ENCODE assay signal across 8 cellular contexts in genomic region chr6:27374824-27375612, GRCh38. TPM values are rescaled to one million over a fixed set of nuclear protein-coding genes. Genes with fewer than 3 reads are reported as not detected.
DNase-seq lines count a peak whose midpoint lies in the region; ATAC-seq and TF ChIP-seq lines count a peak whose summit lies in the region.

No MANE protein-coding gene starts in this region.

- H3K4me1 Mint-ChIP-seq in WTC11: peaks cover 60% of the 10 kb centered on the region

- DNase-seq in MM.1S: peak; percentile 85
- peak; percentile 91 for DNase-seq in WTC11 (ENCODE audit: low spot score)
- DNase-seq in cardiac fibroblast (ENCODE audit: low read depth in 2 of 2): peak; percentile 42 to 70
- DNase-seq in skeletal muscle cell (ENCODE audit: low read depth): peak; percentile 14

- peak overlapping the region; percentile 97 for H2AFZ ChIP-seq in MM.1S (ENCODE audit: low read length)

- H3K27ac Mint-ChIP-seq in WTC11: peak overlapping the region; percentile 84

- ATAC-seq in GM18868 (IDR thresholded peaks at IDR 0.05; ENCODE audit: unreplicated experiment) (peak; percentile 99), WTC11 (peak; percentile 96), HG03457 (IDR thresholded peaks at IDR 0.05; ENCODE audit: unreplicated experiment) (no peak), HG03342 (IDR thresholded peaks at IDR 0.05; ENCODE audit: unreplicated experiment) (no peak)

- no peaks in the 10 kb centered on the region for H3K4me1 ChIP-seq in MM.1S (ENCODE audit: low read length)

- H3K36me3 ChIP-seq in MM.1S (replicated peaks; ENCODE audit: insufficient read depth, low read length): no peaks in the 10 kb centered on the region

- no peaks in the 10 kb centered on the region for H3K27me3 ChIP-seq in MM.1S (replicated peaks; ENCODE audit: insufficient read depth, low read length)

- H3K79me2 ChIP-seq in MM.1S (ENCODE audit: low read length): no peaks in the 10 kb centered on the region

- peak overlapping the region; percentile 85 for H3K4me3 Mint-ChIP-seq in WTC11

- H3K9me3 Mint-ChIP-seq in WTC11: peaks cover under 1% of the 10 kb centered on the region; the same call in 1 of the 2 replicates

- no peaks in the 10 kb centered on the region for H3F3A ChIP-seq in MM.1S (ENCODE audit: insufficient read depth, low read length)

- peaks cover under 1% of the 10 kb centered on the region; the same call in 1 of the 2 replicates for H3K36me3 Mint-ChIP-seq in WTC11

- peak overlapping the region; percentile 92 for H3K4me2 ChIP-seq in MM.1S (ENCODE audit: low read depth, low read length)

- H3K4me3 ChIP-seq in MM.1S (ENCODE audit: low read length) (peak overlapping the region; percentile 66), cardiac fibroblast (replicated peaks in 1 of 2; ENCODE audit: low read depth in 2 of 2, low read length in 2 of 2) (peak overlapping the region; percentile 53 to 58), iPS-18c (ENCODE audit: insufficient read depth, low read depth, low read length) (peak overlapping the region; percentile 91), skeletal muscle cell (ENCODE audit: low read depth, low read length) (peak overlapping the region; percentile 59)

- TF ChIP-seq CTCF in MM.1S (IDR thresholded peaks at IDR 0.05; ENCODE audit: low read length) (no peak), WTC11 (IDR thresholded peaks at IDR 0.05) (no peak), cardiac fibroblast (IDR thresholded peaks at IDR 0.05; ENCODE audit: low read depth, low read length) (no peak)

- peak overlapping the region; percentile 29; the same call in 1 of the 2 replicates for H3K9ac ChIP-seq in MM.1S (ENCODE audit: low read length)

- H3K27me3 Mint-ChIP-seq in WTC11 (ENCODE audit: low read depth): peaks cover 2% of the 10 kb centered on the region; the same call in 1 of the 2 replicates

- no peak overlapping the region for H3K27ac ChIP-seq in MM.1S (ENCODE audit: low read length)

- CTCF ChIA-PET in WTC11 (lab: Charles Lee): interaction anchor here (1.0 to 1.4 kb wide), 2 partner anchors 98 to 124 kb away, joined by 3 to 6 read pairs; partner anchors contain the start of gene ZNF184

- no peaks in the 10 kb centered on the region for H3K9me3 ChIP-seq in MM.1S (replicated peaks; ENCODE audit: insufficient read depth, low read length)
- no peaks in the 10 kb centered on the region for H3K9me3 ChIP-seq in iPS-18c (ENCODE audit: control insufficient read depth, insufficient read depth, low read length)

- no peaks in the 10 kb centered on the region for H3K9me2 ChIP-seq in MM.1S (replicated peaks; ENCODE audit: insufficient read depth, low read length)

- H4K20me1 ChIP-seq in MM.1S (ENCODE audit: insufficient read depth, low read length): no peaks in the 10 kb centered on the region

- POLR2A ChIA-PET in WTC11 (lab: Charles Lee): interaction anchor here (1.0 kb wide), 1 partner anchor 13 kb away, joined by 4 read pairs; the partner anchor contains the start of gene ZNF391

TF ChIP-seq in WTC11, 78 proteins besides CTCF, POLR2A, EP300 and RAD21:
- 0 out of 2 replicates have a peak, but pooled peaks have one; percentile 29 for TF ChIP-seq ETV6 (CRISPR knock-in tag; IDR thresholded peaks at IDR 0.05)
- TF ChIP-seq CREM (CRISPR knock-in tag; IDR thresholded peaks at IDR 0.05): peak; percentile 24; the same call in 1 of the 2 replicates
- peak; percentile 80 for TF ChIP-seq HMGXB4 (CRISPR knock-in tag; IDR thresholded peaks at IDR 0.05)
- no peak for TF ChIP-seq MYBL2 (CRISPR knock-in tag; IDR thresholded peaks at IDR 0.05)
- TF ChIP-seq ZNF396 (CRISPR knock-in tag; IDR thresholded peaks at IDR 0.05; ENCODE audit: borderline replicate concordance): no peak
- TF ChIP-seq NR1H2 (CRISPR knock-in tag; IDR thresholded peaks at IDR 0.05): no peak
- peak; percentile 45 for TF ChIP-seq SP1 (CRISPR knock-in tag; conservative IDR thresholded peaks at IDR 0.05)
- TF ChIP-seq ZNF317 (CRISPR knock-in tag; IDR thresholded peaks at IDR 0.05; ENCODE audit: borderline replicate concordance, low read depth): no peak
- TF ChIP-seq ATF1 (CRISPR knock-in tag; IDR thresholded peaks at IDR 0.05): 0 out of 2 replicates have a peak, but pooled peaks have one; percentile 59

RNA-seq across cellular contexts. Expression of gene ZNF391, which starts 13.5 kb away (rescaled TPM):
- 9.4 to 11.5 TPM (median 11.3 TPM) in 3 replicates for total RNA-seq in WTC11 (2021)

Comparison
In these comparisons a context has a peak if more than half of its experiments do, and no peak if none do; other contexts are left out.
1. ATAC-seq: peak in GM18868 (single experiment) and WTC11 (single experiment); none in HG03457 (single experiment) and HG03342 (single experiment).
2. DNase-seq: peak in every context shown above with its lines; median percentile 91 in WTC11; 85 in MM.1S; 56 in cardiac fibroblast; 14 in skeletal muscle cell.
3. Peak in every context shown above with its lines, with median percentiles within 50 percentile points of each other: H3K4me3 ChIP-seq.